In the genomic region with DNA sequence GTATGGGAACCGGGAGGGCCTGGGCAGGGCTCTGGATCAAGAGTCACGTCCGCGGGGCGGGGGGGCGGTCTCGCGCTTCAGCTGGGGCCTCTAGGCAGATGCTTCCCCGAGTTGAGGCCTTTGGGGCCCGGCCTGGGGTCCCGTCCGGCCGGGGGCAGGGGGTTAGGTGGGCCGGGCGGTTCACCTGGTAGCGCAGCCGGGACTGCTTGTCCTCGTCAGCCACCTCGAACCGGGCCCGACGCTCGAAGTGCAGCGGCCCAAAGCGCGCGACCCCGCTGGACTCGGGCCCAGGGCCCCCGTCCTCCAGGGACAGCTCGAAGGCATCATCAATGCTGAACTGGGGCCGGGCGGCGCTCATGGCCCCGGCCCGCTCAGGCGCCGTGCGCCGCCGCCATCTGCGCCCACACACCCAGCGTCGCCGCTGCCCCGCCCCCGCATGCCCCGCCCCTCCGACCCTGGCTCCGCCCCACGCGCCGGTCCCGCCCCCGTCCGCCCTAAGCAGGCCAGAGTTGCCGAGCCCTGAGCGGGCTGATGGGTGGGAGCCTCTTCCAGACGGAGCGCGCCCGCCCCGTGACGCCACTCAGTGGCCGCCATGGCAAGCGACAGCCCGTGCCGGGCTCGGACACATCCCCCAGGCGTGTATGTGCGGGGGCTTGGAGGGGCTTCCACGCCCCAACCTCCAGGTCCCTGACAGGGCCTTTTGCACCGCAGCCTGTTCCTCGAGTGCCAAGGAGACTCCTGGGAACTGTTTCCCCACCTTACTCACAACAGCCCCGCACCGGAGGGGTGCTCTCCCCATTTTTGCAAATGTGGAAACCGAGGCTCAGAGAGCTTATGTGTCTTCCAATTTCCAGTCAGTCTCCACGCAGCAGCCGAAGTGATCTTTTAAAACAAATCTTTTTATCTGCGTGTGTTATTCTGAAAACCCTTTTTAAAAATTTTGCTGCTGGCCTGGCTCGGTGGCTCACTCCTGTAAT, we compare ENCODE assay signal across 1 cellular context.
A peak's percentile ranks its signal among the peaks of the same experiment; 100 is the strongest.
TF ChIP-seq lines count a peak whose summit lies in the region.

A gene with protein sequence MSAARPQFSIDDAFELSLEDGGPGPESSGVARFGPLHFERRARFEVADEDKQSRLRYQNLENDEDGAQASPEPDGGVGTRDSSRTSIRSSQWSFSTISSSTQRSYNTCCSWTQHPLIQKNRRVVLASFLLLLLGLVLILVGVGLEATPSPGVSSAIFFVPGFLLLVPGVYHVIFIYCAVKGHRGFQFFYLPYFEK (minus strand): TSS at position 417 of the 977 bp plus-strand sequence. CDS start 59 bp downstream, at position 358.

TF ChIP-seq in HEK293, 187 proteins besides CTCF, POLR2A, EP300 and RAD21 (continued from another document):
- TF ChIP-seq KLF1 (tag by site-specific recombination; IDR thresholded peaks at IDR 0.05), result peak; percentile 17; the same call in 1 of the 2 replicates
- no peak for TF ChIP-seq ZNF223 (tag by site-specific recombination; IDR thresholded peaks at IDR 0.05)
- TF ChIP-seq ZNF266 (tag by site-specific recombination; IDR thresholded peaks at IDR 0.05; ENCODE audit: low read depth), result no peak
- 0 out of 2 replicates have a peak, but pooled peaks have one; percentile 38 for TF ChIP-seq ZNF501 (tag by site-specific recombination; IDR thresholded peaks at IDR 0.05)
- TF ChIP-seq REPIN1 (tag by site-specific recombination; IDR thresholded peaks at IDR 0.05; ENCODE audit: low read depth), result no peak
- peak; percentile 84 for TF ChIP-seq SP2 (tag by site-specific recombination; IDR thresholded peaks at IDR 0.05)
- TF ChIP-seq IKZF3 (tag by site-specific recombination; IDR thresholded peaks at IDR 0.05), result peak; percentile 39; the same call in 1 of the 2 replicates
- TF ChIP-seq, protein P1, sequence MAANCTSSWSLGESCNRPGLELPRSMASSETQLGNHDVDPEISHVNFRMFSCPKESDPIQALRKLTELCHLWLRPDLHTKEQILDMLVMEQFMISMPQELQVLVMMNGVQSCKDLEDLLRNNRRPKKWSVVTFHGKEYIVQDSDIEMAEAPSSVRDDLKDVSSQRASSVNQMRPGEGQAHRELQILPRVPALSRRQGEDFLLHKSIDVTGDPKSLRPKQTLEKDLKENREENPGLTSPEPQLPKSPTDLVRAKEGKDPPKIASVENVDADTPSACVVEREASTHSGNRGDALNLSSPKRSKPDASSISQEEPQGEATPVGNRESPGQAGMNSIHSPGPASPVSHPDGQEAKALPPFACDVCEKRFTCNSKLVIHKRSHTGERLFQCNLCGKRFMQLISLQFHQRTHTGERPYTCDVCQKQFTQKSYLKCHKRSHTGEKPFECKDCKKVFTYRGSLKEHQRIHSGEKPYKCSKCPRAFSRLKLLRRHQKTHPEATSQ (tag by site-specific recombination; IDR thresholded peaks at IDR 0.05), result 0 out of 2 replicates have a peak, but pooled peaks have one; percentile 60
- TF ChIP-seq, protein P2, sequence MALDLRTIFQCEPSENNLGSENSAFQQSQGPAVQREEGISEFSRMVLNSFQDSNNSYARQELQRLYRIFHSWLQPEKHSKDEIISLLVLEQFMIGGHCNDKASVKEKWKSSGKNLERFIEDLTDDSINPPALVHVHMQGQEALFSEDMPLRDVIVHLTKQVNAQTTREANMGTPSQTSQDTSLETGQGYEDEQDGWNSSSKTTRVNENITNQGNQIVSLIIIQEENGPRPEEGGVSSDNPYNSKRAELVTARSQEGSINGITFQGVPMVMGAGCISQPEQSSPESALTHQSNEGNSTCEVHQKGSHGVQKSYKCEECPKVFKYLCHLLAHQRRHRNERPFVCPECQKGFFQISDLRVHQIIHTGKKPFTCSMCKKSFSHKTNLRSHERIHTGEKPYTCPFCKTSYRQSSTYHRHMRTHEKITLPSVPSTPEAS (tag by site-specific recombination; IDR thresholded peaks at IDR 0.05), result no peak
- no peak for TF ChIP-seq ZNF354C (tag by site-specific recombination; IDR thresholded peaks at IDR 0.05; ENCODE audit: borderline replicate concordance, low read depth)
- TF ChIP-seq ZFHX2 (tag by site-specific recombination; conservative IDR thresholded peaks at IDR 0.05), result 0 out of 2 replicates have a peak, but pooled peaks have one; percentile 43
- TF ChIP-seq, protein P3, sequence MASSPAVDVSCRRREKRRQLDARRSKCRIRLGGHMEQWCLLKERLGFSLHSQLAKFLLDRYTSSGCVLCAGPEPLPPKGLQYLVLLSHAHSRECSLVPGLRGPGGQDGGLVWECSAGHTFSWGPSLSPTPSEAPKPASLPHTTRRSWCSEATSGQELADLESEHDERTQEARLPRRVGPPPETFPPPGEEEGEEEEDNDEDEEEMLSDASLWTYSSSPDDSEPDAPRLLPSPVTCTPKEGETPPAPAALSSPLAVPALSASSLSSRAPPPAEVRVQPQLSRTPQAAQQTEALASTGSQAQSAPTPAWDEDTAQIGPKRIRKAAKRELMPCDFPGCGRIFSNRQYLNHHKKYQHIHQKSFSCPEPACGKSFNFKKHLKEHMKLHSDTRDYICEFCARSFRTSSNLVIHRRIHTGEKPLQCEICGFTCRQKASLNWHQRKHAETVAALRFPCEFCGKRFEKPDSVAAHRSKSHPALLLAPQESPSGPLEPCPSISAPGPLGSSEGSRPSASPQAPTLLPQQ (tag by site-specific recombination; IDR thresholded peaks at IDR 0.05), result 0 out of 2 replicates have a peak, but pooled peaks have one; percentile 20
- no peak for TF ChIP-seq FEZF1 (tag by site-specific recombination; IDR thresholded peaks at IDR 0.05)
- no peak for TF ChIP-seq TCF7L2 (IDR thresholded peaks at IDR 0.05; ENCODE audit: borderline replicate concordance, low read depth, low read length)
- TF ChIP-seq ZNF791 (tag by site-specific recombination; IDR thresholded peaks at IDR 0.05), result no peak
- TF ChIP-seq, protein P4, sequence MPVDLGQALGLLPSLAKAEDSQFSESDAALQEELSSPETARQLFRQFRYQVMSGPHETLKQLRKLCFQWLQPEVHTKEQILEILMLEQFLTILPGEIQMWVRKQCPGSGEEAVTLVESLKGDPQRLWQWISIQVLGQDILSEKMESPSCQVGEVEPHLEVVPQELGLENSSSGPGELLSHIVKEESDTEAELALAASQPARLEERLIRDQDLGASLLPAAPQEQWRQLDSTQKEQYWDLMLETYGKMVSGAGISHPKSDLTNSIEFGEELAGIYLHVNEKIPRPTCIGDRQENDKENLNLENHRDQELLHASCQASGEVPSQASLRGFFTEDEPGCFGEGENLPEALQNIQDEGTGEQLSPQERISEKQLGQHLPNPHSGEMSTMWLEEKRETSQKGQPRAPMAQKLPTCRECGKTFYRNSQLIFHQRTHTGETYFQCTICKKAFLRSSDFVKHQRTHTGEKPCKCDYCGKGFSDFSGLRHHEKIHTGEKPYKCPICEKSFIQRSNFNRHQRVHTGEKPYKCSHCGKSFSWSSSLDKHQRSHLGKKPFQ (tag by site-specific recombination; IDR thresholded peaks at IDR 0.05), result no peak
- peak; percentile 77 for TF ChIP-seq ZBTB17 (tag by site-specific recombination; IDR thresholded peaks at IDR 0.05)
- TF ChIP-seq, protein P5, sequence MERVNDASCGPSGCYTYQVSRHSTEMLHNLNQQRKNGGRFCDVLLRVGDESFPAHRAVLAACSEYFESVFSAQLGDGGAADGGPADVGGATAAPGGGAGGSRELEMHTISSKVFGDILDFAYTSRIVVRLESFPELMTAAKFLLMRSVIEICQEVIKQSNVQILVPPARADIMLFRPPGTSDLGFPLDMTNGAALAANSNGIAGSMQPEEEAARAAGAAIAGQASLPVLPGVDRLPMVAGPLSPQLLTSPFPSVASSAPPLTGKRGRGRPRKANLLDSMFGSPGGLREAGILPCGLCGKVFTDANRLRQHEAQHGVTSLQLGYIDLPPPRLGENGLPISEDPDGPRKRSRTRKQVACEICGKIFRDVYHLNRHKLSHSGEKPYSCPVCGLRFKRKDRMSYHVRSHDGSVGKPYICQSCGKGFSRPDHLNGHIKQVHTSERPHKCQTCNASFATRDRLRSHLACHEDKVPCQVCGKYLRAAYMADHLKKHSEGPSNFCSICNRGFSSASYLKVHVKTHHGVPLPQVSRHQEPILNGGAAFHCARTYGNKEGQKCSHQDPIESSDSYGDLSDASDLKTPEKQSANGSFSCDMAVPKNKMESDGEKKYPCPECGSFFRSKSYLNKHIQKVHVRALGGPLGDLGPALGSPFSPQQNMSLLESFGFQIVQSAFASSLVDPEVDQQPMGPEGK (tag by site-specific recombination; IDR thresholded peaks at IDR 0.05), result peak; percentile 57
- TF ChIP-seq SP3 (tag by site-specific recombination; IDR thresholded peaks at IDR 0.05), result peak; percentile 80
- 0 out of 2 replicates have a peak, but pooled peaks have one; percentile 40 for TF ChIP-seq YY2 (tag by site-specific recombination; IDR thresholded peaks at IDR 0.05)
- peak; percentile 71 for TF ChIP-seq ZBTB8A (tag by site-specific recombination; IDR thresholded peaks at IDR 0.05)
- peak; percentile 57; the same call in 1 of the 2 replicates for TF ChIP-seq GLIS2 (tag by site-specific recombination; IDR thresholded peaks at IDR 0.05)
- peak; percentile 60; the same call in 1 of the 2 replicates for TF ChIP-seq KLF8 (tag by site-specific recombination; IDR thresholded peaks at IDR 0.05)
- TF ChIP-seq, protein P6, sequence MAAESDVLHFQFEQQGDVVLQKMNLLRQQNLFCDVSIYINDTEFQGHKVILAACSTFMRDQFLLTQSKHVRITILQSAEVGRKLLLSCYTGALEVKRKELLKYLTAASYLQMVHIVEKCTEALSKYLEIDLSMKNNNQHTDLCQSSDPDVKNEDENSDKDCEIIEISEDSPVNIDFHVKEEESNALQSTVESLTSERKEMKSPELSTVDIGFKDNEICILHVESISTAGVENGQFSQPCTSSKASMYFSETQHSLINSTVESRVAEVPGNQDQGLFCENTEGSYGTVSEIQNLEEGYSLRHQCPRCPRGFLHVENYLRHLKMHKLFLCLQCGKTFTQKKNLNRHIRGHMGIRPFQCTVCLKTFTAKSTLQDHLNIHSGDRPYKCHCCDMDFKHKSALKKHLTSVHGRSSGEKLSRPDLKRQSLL (tag by site-specific recombination; IDR thresholded peaks at IDR 0.05), result peak; percentile 64; the same call in 1 of the 2 replicates
- peak; percentile 88; the same call in 1 of the 2 replicates for TF ChIP-seq BCL11B (tag by site-specific recombination; IDR thresholded peaks at IDR 0.05; ENCODE audit: low read depth)
- TF ChIP-seq, protein P7, sequence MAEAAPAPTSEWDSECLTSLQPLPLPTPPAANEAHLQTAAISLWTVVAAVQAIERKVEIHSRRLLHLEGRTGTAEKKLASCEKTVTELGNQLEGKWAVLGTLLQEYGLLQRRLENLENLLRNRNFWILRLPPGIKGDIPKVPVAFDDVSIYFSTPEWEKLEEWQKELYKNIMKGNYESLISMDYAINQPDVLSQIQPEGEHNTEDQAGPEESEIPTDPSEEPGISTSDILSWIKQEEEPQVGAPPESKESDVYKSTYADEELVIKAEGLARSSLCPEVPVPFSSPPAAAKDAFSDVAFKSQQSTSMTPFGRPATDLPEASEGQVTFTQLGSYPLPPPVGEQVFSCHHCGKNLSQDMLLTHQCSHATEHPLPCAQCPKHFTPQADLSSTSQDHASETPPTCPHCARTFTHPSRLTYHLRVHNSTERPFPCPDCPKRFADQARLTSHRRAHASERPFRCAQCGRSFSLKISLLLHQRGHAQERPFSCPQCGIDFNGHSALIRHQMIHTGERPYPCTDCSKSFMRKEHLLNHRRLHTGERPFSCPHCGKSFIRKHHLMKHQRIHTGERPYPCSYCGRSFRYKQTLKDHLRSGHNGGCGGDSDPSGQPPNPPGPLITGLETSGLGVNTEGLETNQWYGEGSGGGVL (tag by site-specific recombination; IDR thresholded peaks at IDR 0.05), result peak; percentile 19; the same call in 1 of the 2 replicates
- peak; percentile 69 for TF ChIP-seq ZNF335 (tag by site-specific recombination; conservative IDR thresholded peaks at IDR 0.05)
- 0 out of 2 replicates have a peak, but pooled peaks have one; percentile 43 for TF ChIP-seq ZXDB (tag by site-specific recombination; IDR thresholded peaks at IDR 0.05)
- TF ChIP-seq ZNF830 (tag by site-specific recombination; IDR thresholded peaks at IDR 0.05; ENCODE audit: low read depth), result no peak
- TF ChIP-seq ZNF626 (tag by site-specific recombination; IDR thresholded peaks at IDR 0.05), result no peak
- no peak for TF ChIP-seq GLI4 (tag by site-specific recombination; IDR thresholded peaks at IDR 0.05)
- peak; percentile 70; the same call in 1 of the 2 replicates for TF ChIP-seq KLF10 (tag by site-specific recombination; IDR thresholded peaks at IDR 0.05)
- TF ChIP-seq ZNF561 (tag by site-specific recombination; IDR thresholded peaks at IDR 0.05; ENCODE audit: borderline replicate concordance), result peak; percentile 100
- no peak for TF ChIP-seq HOXD13 (CRISPR knock-in tag; IDR thresholded peaks at IDR 0.05; ENCODE audit: borderline replicate concordance)
TF ChIP-seq in HEK293: peak in this region for 28.
